8 cellular contexts compared by ENCODE assay signal in genomic region chr14:52706286-52706685, GRCh38. TPM values are rescaled to one million over a fixed set of nuclear protein-coding genes. Genes with fewer than 3 reads are reported as not detected.
A peak's percentile ranks its signal among the peaks of the same experiment; 100 is the strongest.
DNase-seq lines count a peak whose midpoint lies in the region; ATAC-seq and TF ChIP-seq lines count a peak whose summit lies in the region.

No MANE protein-coding gene starts in this region.

- TF ChIP-seq CTCF in esophagus muscularis mucosa (IDR thresholded peaks at IDR 0.05) (no peak), sigmoid colon (IDR thresholded peaks at IDR 0.05) (no peak)

- H3K27me3 Mint-ChIP-seq in activated CD4-positive, alpha-beta T cell treated with anti-CD3 and anti-CD28 coated beads, Interleukin-2, amount 10 ng/mL, durations not matched to agents 7 days and 5 days, result no peaks in the 10 kb centered on the region

- no peaks in the 10 kb centered on the region for H3K9me3 Mint-ChIP-seq in activated CD4-positive, alpha-beta T cell treated with anti-CD3 and anti-CD28 coated beads, Interleukin-2, amount 10 ng/mL, durations not matched to agents 7 days and 5 days

- peaks cover 29% of the 10 kb centered on the region for H3K36me3 ChIP-seq in ACC112 (ENCODE audit: insufficient read depth, low read length)
- H3K36me3 ChIP-seq in HUES6 (ENCODE audit: control insufficient read depth, insufficient read depth, low read length), result peaks cover 34% of the 10 kb centered on the region
- H3K36me3 ChIP-seq in esophagus muscularis mucosa, result peaks cover 2 to 25% (median 16%) of the 10 kb centered on the region in 4 donors
- H3K36me3 ChIP-seq in sigmoid colon, result peaks cover 0 to 28% (median 2%) of the 10 kb centered on the region in 4 donors

- TF ChIP-seq POLR2A in esophagus muscularis mucosa (IDR thresholded peaks at IDR 0.05; ENCODE audit: low read depth), result peak; percentile 11
- no peak for TF ChIP-seq POLR2A in sigmoid colon (IDR thresholded peaks at IDR 0.05)

- DNase-seq in activated CD4-positive, alpha-beta T cell treated with anti-CD3 and anti-CD28 coated beads, Interleukin-2, amount 10 ng/mL, durations not matched to agents 7 days and 5 days, result peak; percentile 40
- DNase-seq in esophagus muscularis mucosa (ENCODE audit: extremely low spot score) (no peak), sigmoid colon (no peak), ureter (ENCODE audit: low spot score) (no peak), T1000 (lab: John Stamatoyannopoulos, UW) (no peak)

- H3K4me3 ChIP-seq in ACC112 (ENCODE audit: low read depth, low read length) (peak overlapping the region; percentile 95), HUES6 (ENCODE audit: low read depth, low read length) (peak overlapping the region; percentile 97), esophagus muscularis mucosa (peak overlapping the region; percentile 77 to 90 (median 79)), sigmoid colon (peak overlapping the region in 3 of 4 donors; percentile 68 to 81 (median 69))

- H3K4me1 Mint-ChIP-seq in activated CD4-positive, alpha-beta T cell treated with anti-CD3 and anti-CD28 coated beads, Interleukin-2, amount 10 ng/mL, durations not matched to agents 7 days and 5 days, result peaks cover 41% of the 10 kb centered on the region

- peaks cover 33% of the 10 kb centered on the region for H3K36me3 Mint-ChIP-seq in activated CD4-positive, alpha-beta T cell treated with anti-CD3 and anti-CD28 coated beads, Interleukin-2, amount 10 ng/mL, durations not matched to agents 7 days and 5 days (ENCODE audit: low read depth)

- H3K79me2 ChIP-seq in ACC112 (ENCODE audit: control insufficient read depth, insufficient read depth, low read length, unreplicated experiment), result peaks cover 44% of the 10 kb centered on the region

- peak overlapping the region; percentile 95 for H3K27ac Mint-ChIP-seq in activated CD4-positive, alpha-beta T cell treated with anti-CD3 and anti-CD28 coated beads, Interleukin-2, amount 10 ng/mL, durations not matched to agents 7 days and 5 days

- no peak overlapping the region for H3K9ac ChIP-seq in HUES6 (ENCODE audit: low read length)

- peak overlapping the region; percentile 97 for H3K4me3 Mint-ChIP-seq in activated CD4-positive, alpha-beta T cell treated with anti-CD3 and anti-CD28 coated beads, Interleukin-2, amount 10 ng/mL, durations not matched to agents 7 days and 5 days

- H3K4me1 ChIP-seq in ACC112 (ENCODE audit: control insufficient read depth, insufficient read depth, low read length, unreplicated experiment) (peaks cover 51% of the 10 kb centered on the region), HUES6 (ENCODE audit: control insufficient read depth, insufficient read depth, low read length) (peaks cover 11% of the 10 kb centered on the region; the same call in 1 of the 2 replicates), esophagus muscularis mucosa (peaks cover 19 to 28% (median 23%) of the 10 kb centered on the region in 4 donors), sigmoid colon (peaks cover 0 to 29% (median 16%) of the 10 kb centered on the region in 4 donors)

- CTCF ChIA-PET in activated CD4-positive, alpha-beta T cell treated with anti-CD3 and anti-CD28 coated beads, Interleukin-2, amount 10 ng/mL, durations not matched to agents 7 days and 5 days (lab: Charles Lee), result interaction anchor here (1.2 kb wide), 1 partner anchor 9 kb away, joined by 5 read pairs; no protein-coding TSS in a partner anchor

- peak overlapping the region; percentile 86 for H2AFZ ChIP-seq in ACC112 (ENCODE audit: low read length, unreplicated experiment)

- intact Hi-C loops in esophagus muscularis mucosa (cut with DNase I) (no loop called here), sigmoid colon (cut with DNase I) (loop anchor here (2.0 to 10.0 kb wide), 2 partner anchors 23 to 249 kb away; partner anchors contain the start of gene FERMT2)

- no peaks in the 10 kb centered on the region for H3K27me3 ChIP-seq in ACC112 (ENCODE audit: insufficient read depth, low read length)
- no peaks in the 10 kb centered on the region for H3K27me3 ChIP-seq in HUES6 (ENCODE audit: control insufficient read depth, insufficient read depth, low read length)
- H3K27me3 ChIP-seq in esophagus muscularis mucosa, result peaks cover 0 to 3% (median 0%) of the 10 kb centered on the region in 4 donors
- H3K27me3 ChIP-seq in sigmoid colon, result no peaks in the 10 kb centered on the region

- POLR2A ChIA-PET in activated CD4-positive, alpha-beta T cell treated with anti-CD3 and anti-CD28 coated beads, Interleukin-2, amount 10 ng/mL, durations not matched to agents 7 days and 5 days (lab: Charles Lee), result no interaction called here

- H3K27ac ChIP-seq in ACC112 (ENCODE audit: low read depth, low read length), result peak overlapping the region; percentile 67
- H3K27ac ChIP-seq in HUES6 (ENCODE audit: low read depth, low read length), result peak overlapping the region; percentile 11; the same call in 1 of the 2 replicates
- H3K27ac ChIP-seq in esophagus muscularis mucosa (replicated peaks in 1 of 4), result peak overlapping the region; percentile 87 to 91 (median 88)
- H3K27ac ChIP-seq in sigmoid colon, result peak overlapping the region; percentile 86 to 87 (median 87)

- H3K9me3 ChIP-seq in HUES6 (ENCODE audit: control insufficient read depth, insufficient read depth, low read depth, low read length) (no peaks in the 10 kb centered on the region), esophagus muscularis mucosa (no peaks in the 10 kb centered on the region), sigmoid colon (no peaks in the 10 kb centered on the region)

- TF ChIP-seq EP300 in esophagus muscularis mucosa (IDR thresholded peaks at IDR 0.05) (no peak), sigmoid colon (IDR thresholded peaks at IDR 0.05) (no peak)

- no peak for ATAC-seq in HG03139 (IDR thresholded peaks at IDR 0.05; ENCODE audit: unreplicated experiment)

- 86% methylated on average over 5 of the region's 5 CpGs for WGBS in esophagus muscularis mucosa
- 86 to 87% methylated on average over 5 of the region's 5 CpGs for WGBS in sigmoid colon, 2 donors

RNA-seq across cellular contexts. Expression of gene PSMC6, which starts 0.7 kb away (rescaled TPM):
- total RNA-seq in activated CD4-positive, alpha-beta T cell treated with anti-CD3 and anti-CD28 coated beads, Interleukin-2, amount 10 ng/mL, durations not matched to agents 7 days and 5 days, result 10 to 100 TPM; 75.4 to 85.5 TPM
- total RNA-seq in esophagus muscularis mucosa, result 10 to 100 TPM; 53.5 to 80.8 (median 63.7) TPM
- total RNA-seq in sigmoid colon, result 10 to 100 TPM; 60.7 to 94.2 (median 86.4) TPM
- 10 to 100 TPM; 61.9 to 87.9 (median 79.1) TPM for polyA plus RNA-seq in sigmoid colon
- total RNA-seq in ureter, result 82.5 TPM

RNA-seq across cellular contexts. Expression of gene ERO1A, which starts 10.9 kb away (rescaled TPM):
- 100 to 1,000 TPM; 134 to 155 TPM for total RNA-seq in activated CD4-positive, alpha-beta T cell treated with anti-CD3 and anti-CD28 coated beads, Interleukin-2, amount 10 ng/mL, durations not matched to agents 7 days and 5 days
- total RNA-seq in esophagus muscularis mucosa (10 to 100 TPM; 35.5 to 42.7 (median 37.9) TPM), sigmoid colon (10 to 100 TPM; 24.3 to 27.4 (median 27.2) TPM), ureter (67.3 TPM)
- 10 to 100 TPM in 1 of 3 donors, 1 to 10 TPM in 2; 3.0 to 30.9 (median 7.6) TPM for polyA plus RNA-seq in sigmoid colon

RNA-seq across cellular contexts. Expression of gene STYX, which starts 23.7 kb away (rescaled TPM):
- total RNA-seq in activated CD4-positive, alpha-beta T cell treated with anti-CD3 and anti-CD28 coated beads, Interleukin-2, amount 10 ng/mL, durations not matched to agents 7 days and 5 days, result 10 to 100 TPM; 20.7 to 24.4 TPM
- total RNA-seq in esophagus muscularis mucosa (10 to 100 TPM; 16.6 to 25.2 (median 20.7) TPM), sigmoid colon (10 to 100 TPM; 18.6 to 24.7 (median 23.0) TPM), ureter (12.8 TPM)
- polyA plus RNA-seq in sigmoid colon, result 1 to 10 TPM; 6.3 to 8.1 (median 7.2) TPM

Comparison
In these comparisons a context has a peak if more than half of its experiments do, and no peak if none do; other contexts are left out.
1. H3K27ac ChIP-seq: peak in every context shown above with its lines; median percentile 88 in esophagus muscularis mucosa; 87 in sigmoid colon; 67 in ACC112; 11 in HUES6.